ENCODE assay signal across 1 cellular context in genomic region chr10:46631683-46632082, GRCh38. TPM values are rescaled to one million over a fixed set of nuclear protein-coding genes. Genes with fewer than 3 reads are reported as not detected.
"Had no signal": no experiment of that assay in that cellular context is flagged by ENCODE, and none has a peak within 500 bp of the region (broad histone marks: within the 10 kb centered on the region; RNA-seq: fewer than 3 reads in every experiment).

No MANE protein-coding gene starts in this region.

RNA-seq across cellular contexts. Expression of gene SYT15, which starts 52.8 kb away (rescaled TPM):
- total RNA-seq: epithelial cell of proximal tubule had no signal
